8 cellular contexts compared by ENCODE assay signal in genomic region chr17:38874505-38875419, GRCh38. TPM values are rescaled to one million over a fixed set of nuclear protein-coding genes. Genes with fewer than 3 reads are reported as not detected.
DNase-seq lines count a peak whose midpoint lies in the region; ATAC-seq, FAIRE-seq and TF ChIP-seq lines count a peak whose summit lies in the region.

No MANE protein-coding gene starts in this region.

- H3K9ac ChIP-seq in astrocyte (ENCODE audit: low read length) = peak overlapping the region; percentile 42

- H3K4me1 ChIP-seq in astrocyte (ENCODE audit: insufficient read depth, low read length) (peaks cover 67% of the 10 kb centered on the region), tibial nerve (peaks cover 2 to 87% (median 71%) of the 10 kb centered on the region in 4 donors)

- H3K79me2 ChIP-seq in astrocyte (ENCODE audit: insufficient read depth, low read length) = peaks cover 89% of the 10 kb centered on the region

- H3K27ac Mint-ChIP-seq in activated T-cell treated with anti-CD3 and anti-CD28 coated beads, Interleukin-2, amount 50 U/mL, for 72 hours = peak overlapping the region; percentile 79
- H3K27ac Mint-ChIP-seq in astrocyte (ENCODE audit: unreplicated experiment) = peak overlapping the region; percentile 38

- TF ChIP-seq CTCF in astrocyte (IDR thresholded peaks at IDR 0.05; ENCODE audit: insufficient read depth, low read depth, low read length) (no peak), tibial nerve (IDR thresholded peaks at IDR 0.05) (no peak)

- peak overlapping the region; percentile 17 to 100 for H3K4me3 Mint-ChIP-seq in activated T-cell treated with anti-CD3 and anti-CD28 coated beads, Interleukin-2, amount 50 U/mL, for 72 hours
- peak overlapping the region; percentile 54 for H3K4me3 Mint-ChIP-seq in astrocyte (ENCODE audit: unreplicated experiment)

- peaks cover 21% of the 10 kb centered on the region for H3K36me3 ChIP-seq in astrocyte (ENCODE audit: insufficient read depth, low read length)
- H3K36me3 ChIP-seq in tibial nerve = peaks cover 0 to 21% (median 0%) of the 10 kb centered on the region in 3 donors

- TF ChIP-seq EP300 in tibial nerve (IDR thresholded peaks at IDR 0.05) = no peak

- peaks cover 83% of the 10 kb centered on the region for H3K4me1 Mint-ChIP-seq in activated T-cell treated with anti-CD3 and anti-CD28 coated beads, Interleukin-2, amount 50 U/mL, for 72 hours (ENCODE audit: low read depth)
- peaks cover 50% of the 10 kb centered on the region for H3K4me1 Mint-ChIP-seq in astrocyte (ENCODE audit: low read depth, unreplicated experiment)

- H3K4me3 ChIP-seq in astrocyte (ENCODE audit: insufficient read depth, low read depth, low read length) = no peak overlapping the region
- H3K4me3 ChIP-seq in tibial nerve = peak overlapping the region in 2 of 4 donors; percentile 1 to 26

- H3K9me3 ChIP-seq in astrocyte (ENCODE audit: insufficient read depth, low read depth, low read length) = no peaks in the 10 kb centered on the region
- no peaks in the 10 kb centered on the region for H3K9me3 ChIP-seq in tibial nerve

- no peaks in the 10 kb centered on the region for H3K9me3 Mint-ChIP-seq in activated T-cell treated with anti-CD3 and anti-CD28 coated beads, Interleukin-2, amount 50 U/mL, for 72 hours
- H3K9me3 Mint-ChIP-seq in astrocyte (ENCODE audit: unreplicated experiment) = no peaks in the 10 kb centered on the region

- no peak for TF ChIP-seq POLR2A in tibial nerve (IDR thresholded peaks at IDR 0.05)

- H3K27ac ChIP-seq in astrocyte (ENCODE audit: low read depth, low read length) (peak overlapping the region; percentile 51), tibial nerve (peak overlapping the region; percentile 51 to 94 (median 78))

- no peak overlapping the region for H2AFZ ChIP-seq in astrocyte (ENCODE audit: low read depth, low read length)

- peaks cover 7 to 15% of the 10 kb centered on the region in 2 donors for H3K36me3 Mint-ChIP-seq in activated T-cell treated with anti-CD3 and anti-CD28 coated beads, Interleukin-2, amount 50 U/mL, for 72 hours (ENCODE audit: insufficient read depth in 2 of 2)
- H3K36me3 Mint-ChIP-seq in astrocyte (ENCODE audit: low read depth, unreplicated experiment) = peaks cover 18% of the 10 kb centered on the region

- no peak for DNase-seq in activated T-cell treated with anti-CD3 and anti-CD28 coated beads, Interleukin-2, amount 50 U/mL, for 72 hours
- DNase-seq in activated T-cell treated with anti-CD3 and anti-CD28 coated beads for 4 hours (no peak), astrocyte (ENCODE audit: low read depth) (no peak), medulla oblongata (ENCODE audit: extremely low spot score) (peak; percentile 27), tibial nerve (ENCODE audit: low spot score in 2 of 2) (no peak), activated gamma-delta T cell (lab: John Stamatoyannopoulos, UW) (no peak)
- DNase-seq in activated CD4-positive, alpha-beta T cell treated with anti-CD3 and anti-CD28 coated beads for 1 hour = no peak

- no peaks in the 10 kb centered on the region for H3K27me3 ChIP-seq in astrocyte (ENCODE audit: insufficient read depth, low read length)
- H3K27me3 ChIP-seq in tibial nerve = no peaks in the 10 kb centered on the region

- ATAC-seq in activated T-cell treated with anti-CD3 and anti-CD28 coated beads, Interleukin-2, amount 50 U/mL, for 72 hours (replicated peaks in 1 of 2) = no peak
- no peak for ATAC-seq in HG02852 (IDR thresholded peaks at IDR 0.05; ENCODE audit: unreplicated experiment)

- H3K4me2 ChIP-seq in astrocyte (ENCODE audit: low read length) = peak overlapping the region; percentile 87

- H4K20me1 ChIP-seq in astrocyte (ENCODE audit: insufficient read depth, low read length) = peaks cover 88% of the 10 kb centered on the region

- no peak for FAIRE-seq in astrocyte (lab: Jason Lieb, UNC)

- 14 to 28% methylated on average over 11 of the region's 11 CpGs for WGBS in tibial nerve, 2 donors

- H3K27me3 Mint-ChIP-seq in activated T-cell treated with anti-CD3 and anti-CD28 coated beads, Interleukin-2, amount 50 U/mL, for 72 hours (ENCODE audit: low read depth) = no peaks in the 10 kb centered on the region
- no peaks in the 10 kb centered on the region for H3K27me3 Mint-ChIP-seq in astrocyte (ENCODE audit: low read depth, unreplicated experiment)

RNA-seq across cellular contexts. Expression of gene LASP1, which starts 4.9 kb away (rescaled TPM):
- total RNA-seq in activated T-cell treated with anti-CD3 and anti-CD28 coated beads, Interleukin-2, amount 50 U/mL, for 72 hours = 100 to 1,000 TPM; 160 to 172 TPM
- 395 and 421 TPM in 2 replicates for total RNA-seq in astrocyte
- 100 to 1,000 TPM; 110 to 165 (median 137) TPM for total RNA-seq in tibial nerve

RNA-seq across cellular contexts. Expression of gene RPL23, which starts 21.2 kb away (rescaled TPM):
- 1,000 to 10,000 TPM; 1,230 to 1,505 TPM for total RNA-seq in activated T-cell treated with anti-CD3 and anti-CD28 coated beads, Interleukin-2, amount 50 U/mL, for 72 hours
- total RNA-seq in astrocyte (954 and 1,087 TPM in 2 replicates), tibial nerve (1,000 to 10,000 TPM; 1,112 to 1,642 (median 1,331) TPM)

RNA-seq across cellular contexts. Expression of gene CWC25, which starts 49.6 kb away (rescaled TPM):
- total RNA-seq in activated T-cell treated with anti-CD3 and anti-CD28 coated beads, Interleukin-2, amount 50 U/mL, for 72 hours = 10 to 100 TPM; 29.7 to 33.5 TPM
- 12.4 and 13.7 TPM in 2 replicates for total RNA-seq in astrocyte
- 10 to 100 TPM; 19.0 to 43.3 (median 24.9) TPM for total RNA-seq in tibial nerve
